5 cellular contexts compared by ENCODE assay signal in the genomic region with DNA sequence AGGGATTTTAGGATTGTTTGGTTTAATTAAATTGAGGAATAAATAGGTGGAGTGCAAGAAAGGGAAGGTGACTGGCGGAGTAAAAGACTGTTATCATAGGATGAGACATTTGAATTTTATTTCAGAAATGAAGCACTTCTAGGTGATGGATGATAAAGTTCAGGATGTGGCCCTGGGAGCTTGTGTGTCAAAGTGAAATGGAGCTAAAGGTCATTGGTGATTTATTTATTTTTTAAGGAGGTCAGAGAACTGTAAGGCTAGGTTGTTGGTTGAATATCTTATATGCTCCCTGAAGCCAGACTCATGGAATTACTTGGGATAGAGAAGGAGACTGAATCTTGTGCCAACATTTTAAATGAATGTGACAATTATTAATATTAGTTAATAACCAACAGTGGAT.
"Had no signal": no experiment of that assay in that cellular context is flagged by ENCODE, and none has a peak within 500 bp of the region (broad histone marks: within the 10 kb centered on the region; RNA-seq: fewer than 3 reads in every experiment).

No MANE protein-coding gene starts in this region.

- H3K4me3 ChIP-seq: HAP-1 had no signal

- H3K4me1 ChIP-seq: HAP-1 had no signal

- DNase-seq: GOT3, H7, HFFc6 had no signal

- ATAC-seq: HCT116 had no signal
